In the genomic region with DNA sequence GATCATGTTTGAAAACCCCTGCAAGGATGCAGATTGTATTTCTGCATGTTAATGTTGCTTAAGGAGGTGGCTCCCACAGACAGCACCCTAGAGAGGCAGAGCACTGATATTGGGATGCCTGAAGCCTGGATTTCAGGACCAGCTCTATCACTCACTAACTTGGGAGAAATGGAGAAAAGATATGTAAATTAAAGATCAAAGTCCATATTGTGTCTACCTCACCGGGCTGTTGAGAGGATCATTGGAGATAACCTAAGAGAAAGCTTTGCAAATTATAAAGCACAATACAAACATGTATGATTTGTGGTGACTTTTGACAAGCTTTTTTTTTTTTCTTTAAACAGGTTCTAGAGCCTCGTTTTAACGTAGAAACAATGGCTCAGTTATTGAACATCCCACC, we compare ENCODE assay signal across 23 cellular contexts. TPM values are rescaled to one million over a fixed set of nuclear protein-coding genes. Genes with fewer than 3 reads are reported as not detected.
DNase-seq lines count a peak whose midpoint lies in the region; ATAC-seq and TF ChIP-seq lines count a peak whose summit lies in the region.
"Had no signal": no experiment of that assay in that cellular context is flagged by ENCODE, and none has a peak within 500 bp of the region (broad histone marks: within the 10 kb centered on the region; RNA-seq: fewer than 3 reads in every experiment).

No MANE protein-coding gene starts in this region.

- H3K4me1 Mint-ChIP-seq in endothelial cell (ENCODE audit: unreplicated experiment) = no peaks in the 10 kb centered on the region
- H3K4me1 Mint-ChIP-seq: CD14-positive monocyte; CD8-positive, alpha-beta memory T cell had no signal

- peak; percentile 66 for ATAC-seq in mucosa of descending colon
- no peak for ATAC-seq in GM21576 (IDR thresholded peaks at IDR 0.05; ENCODE audit: unreplicated experiment)
- ATAC-seq: A549 had no signal

- no peak overlapping the region for H3K4me3 ChIP-seq in mucosa of descending colon
- no peak overlapping the region for H3K4me3 ChIP-seq in stomach
- H3K4me3 ChIP-seq: A549; BLaER1 treated with 17β-estradiol and CSF1 and Interleukin-3, amounts not matched to agents 10 nM and 100 nM; HAP-1 had no signal

- H3K27ac Mint-ChIP-seq in endothelial cell (ENCODE audit: unreplicated experiment) = peak overlapping the region; percentile 48
- H3K27ac Mint-ChIP-seq: CD14-positive monocyte; CD4-positive, alpha-beta T cell; CD8-positive, alpha-beta memory T cell; HFFc6 had no signal

- H3K36me3 Mint-ChIP-seq in endothelial cell (ENCODE audit: low read depth, unreplicated experiment) = peaks cover 51% of the 10 kb centered on the region

- no peaks in the 10 kb centered on the region for H3K27me3 ChIP-seq in stomach
- H3K27me3 ChIP-seq: BE2C; BLaER1 treated with 17β-estradiol and CSF1 and Interleukin-3, amounts not matched to agents 10 nM and 100 nM had no signal

- peak overlapping the region in 3 of 5 donors; percentile 13 to 73 (median 46) for H3K27ac ChIP-seq in stomach
- H3K27ac ChIP-seq: A549; BLaER1 treated with 17β-estradiol and CSF1 and Interleukin-3, amounts not matched to agents 10 nM and 100 nM had no signal

- H3K4me3 Mint-ChIP-seq in endothelial cell (ENCODE audit: unreplicated experiment) = peak overlapping the region; percentile 40
- H3K4me3 Mint-ChIP-seq: CD14-positive monocyte; CD4-positive, alpha-beta T cell; CD8-positive, alpha-beta memory T cell; HFFc6 had no signal

- no peaks in the 10 kb centered on the region for H3K36me3 ChIP-seq in mucosa of descending colon (ENCODE audit: low read depth)
- H3K36me3 ChIP-seq in stomach = peaks cover 23 to 83% (median 78%) of the 10 kb centered on the region in 4 donors
- H3K36me3 ChIP-seq: HAP-1 had no signal

- H3K9me3 ChIP-seq in mucosa of descending colon (no peaks in the 10 kb centered on the region), stomach (no peaks in the 10 kb centered on the region)
- H3K9me3 ChIP-seq: A549; BE2C; BLaER1 treated with 17β-estradiol and CSF1 and Interleukin-3, amounts not matched to agents 10 nM and 100 nM; HAP-1 had no signal

- 32 to 65% (median 48%) methylated on average over 3 of the region's 3 CpGs for WGBS in stomach, 5 donors

- peaks cover 2% of the 10 kb centered on the region for H3K27me3 Mint-ChIP-seq in endothelial cell (ENCODE audit: unreplicated experiment)
- H3K27me3 Mint-ChIP-seq: CD4-positive, alpha-beta T cell had no signal

- DNase-seq in NCI-H526 (lab: John Stamatoyannopoulos, UW) = peak; percentile 11 to 53
- no peak for DNase-seq in endothelial cell (ENCODE audit: low spot score)
- no peak for DNase-seq in mucosa of descending colon
- DNase-seq in stomach = no peak
- DNase-seq in central memory CD4-positive, alpha-beta T cell = no peak
- DNase-seq in DMS114 treated with DMSO at 0.1 percent for 48 hours (lab: John Stamatoyannopoulos, UW; ENCODE audit: unreplicated experiment) = no peak
- DNase-seq: 8988T; ACHN; AML-193; BE2C; CD4-positive, alpha-beta T cell; CD8-positive, alpha-beta memory T cell; DMS 273 treated with DMSO at 0.1 percent for 48 hours; DMS53; DMS79 treated with DMSO at 0.1 percent for 48 hours; GF-D8; GOT3; HFFc6 had no signal

- H3K4me1 ChIP-seq in mucosa of descending colon (ENCODE audit: low read depth) (peaks cover 8% of the 10 kb centered on the region), stomach (peaks cover 0 to 14% (median 3%) of the 10 kb centered on the region in 4 donors)
- H3K4me1 ChIP-seq: BE2C; BLaER1 treated with 17β-estradiol and CSF1 and Interleukin-3, amounts not matched to agents 10 nM and 100 nM; HAP-1 had no signal

- intact Hi-C loops in mucosa of descending colon (cut with DNase I, micrococcal nuclease) = no loop called here
- intact Hi-C loops in stomach (cut with DNase I; ENCODE audit: low total_unique reads) = no loop called here

- TF ChIP-seq POLR2A in stomach (IDR thresholded peaks at IDR 0.05) = no peak

- H3K9me3 Mint-ChIP-seq in endothelial cell (ENCODE audit: unreplicated experiment) = no peaks in the 10 kb centered on the region
- H3K9me3 Mint-ChIP-seq: CD14-positive monocyte; CD4-positive, alpha-beta T cell; CD8-positive, alpha-beta memory T cell; HFFc6 had no signal

- no peak for TF ChIP-seq CTCF in endothelial cell (IDR thresholded peaks at IDR 0.05; ENCODE audit: unreplicated experiment)
- no peak for TF ChIP-seq CTCF in mucosa of descending colon (IDR thresholded peaks at IDR 0.05)
- TF ChIP-seq CTCF in stomach (IDR thresholded peaks at IDR 0.05) = no peak

- no peak for TF ChIP-seq EP300 in stomach (IDR thresholded peaks at IDR 0.05)

RNA-seq across cellular contexts. Expression of gene REP15, which starts 7.6 kb away (rescaled TPM):
- total RNA-seq in endothelial cell (ENCODE audit: unreplicated experiment) (4.0 TPM), mucosa of descending colon (10 to 100 TPM; 14.3 to 51.4 (median 51.1) TPM), stomach (10 to 100 TPM in 3 of 5 donors, 1 to 10 TPM in 2; 4.1 to 38.2 (median 11.2) TPM)
- 100 to 1,000 TPM in 1 of 3 donors, 1 to 10 TPM in 2; 3.0 to 115 (median 9.8) TPM for polyA plus RNA-seq in stomach
- total RNA-seq: CD4-positive, alpha-beta T cell had no signal
- polyA plus RNA-seq: CD14-positive monocyte; CD8-positive, alpha-beta memory T cell had no signal

RNA-seq across cellular contexts. Expression of gene MRPS35, which starts 22.0 kb away (rescaled TPM):
- total RNA-seq in endothelial cell (ENCODE audit: unreplicated experiment) (30.0 TPM), mucosa of descending colon (10 to 100 TPM; 50.2 to 72.6 (median 67.3) TPM), stomach (10 to 100 TPM in 3 of 5 donors, 1 to 10 TPM in 2; 9.8 to 71.6 (median 15.6) TPM)
- 10 to 100 TPM; 28.9 to 61.4 (median 42.8) TPM for polyA plus RNA-seq in stomach

Comparison
In these comparisons a context has a peak if more than half of its experiments do, and no peak if none do; other contexts are left out.
1. DNase-seq: peak in NCI-H526 (2 of 2); none in endothelial cell (single experiment), mucosa of descending colon (0 of 3), stomach (single experiment), central memory CD4-positive, alpha-beta T cell (single experiment) and DMS114 treated with DMSO at 0.1 percent for 48 hours (single experiment).